In the genomic region with DNA sequence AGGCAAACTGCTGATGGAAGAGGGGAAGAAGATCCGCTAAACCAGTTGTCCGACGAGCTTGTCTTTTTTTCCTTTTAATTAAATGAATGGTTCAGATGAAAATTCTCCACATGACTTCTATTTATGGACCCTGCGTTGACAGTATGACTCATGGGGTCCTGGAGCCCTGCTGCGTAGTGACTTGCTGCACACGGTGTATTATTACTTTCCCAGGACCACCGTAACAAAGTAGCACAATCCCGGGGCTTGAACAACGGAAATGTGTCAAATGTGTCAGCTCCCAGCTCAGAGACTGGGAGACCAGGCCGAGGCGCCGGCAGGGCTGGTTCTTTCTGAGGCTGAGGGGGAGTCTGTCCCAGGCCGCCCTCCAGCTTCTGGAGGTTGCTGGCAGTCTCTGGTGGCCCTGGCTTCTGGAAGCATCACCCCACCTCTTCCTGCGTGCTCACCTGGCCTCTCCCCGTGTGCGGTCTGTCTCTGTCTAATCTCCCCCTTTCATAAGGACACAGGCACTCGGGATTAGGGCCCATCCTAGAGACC, we compare ENCODE assay signal across 1 cellular context.
TF ChIP-seq lines count a peak whose summit lies in the region.

No MANE protein-coding gene starts in this region.

TF ChIP-seq in IMR-90, 13 proteins besides CTCF, POLR2A, EP300 and RAD21 (continued from another document):
- TF ChIP-seq NFE2L2 (IDR thresholded peaks at IDR 0.05; ENCODE audit: low read depth, low read length) (no peak), MXI1 (IDR thresholded peaks at IDR 0.05; ENCODE audit: borderline replicate concordance, low read depth, low read length) (no peak), RCOR1 (IDR thresholded peaks at IDR 0.05; ENCODE audit: insufficient replicate concordance, low read length) (no peak), CEBPB (IDR thresholded peaks at IDR 0.05; ENCODE audit: low read depth, low read length) (no peak), SMC3 (IDR thresholded peaks at IDR 0.05; ENCODE audit: low read depth, low read length) (no peak)
